Comparison of ENCODE assay signal across 1 cellular context in the genomic region with DNA sequence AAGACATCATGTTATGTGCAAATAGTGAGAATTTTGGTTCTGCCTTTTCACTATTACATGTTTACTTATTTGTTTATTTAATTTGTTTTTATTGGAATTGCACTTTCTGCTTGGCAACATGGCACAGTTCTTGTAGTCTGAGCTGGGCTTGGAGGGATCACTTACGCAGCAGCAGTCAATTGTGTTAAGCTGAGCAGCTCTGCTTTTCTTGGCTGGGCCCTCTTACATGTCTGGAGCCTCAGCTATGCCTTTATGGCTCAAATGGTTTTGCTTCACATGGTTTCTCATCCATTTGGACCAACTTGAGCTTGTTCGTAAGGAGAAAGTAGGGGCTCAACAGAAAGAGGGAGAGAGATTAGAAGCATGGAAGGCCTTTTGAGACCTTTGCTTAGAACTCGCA.
TF ChIP-seq lines count a peak whose summit lies in the region.

No MANE protein-coding gene starts in this region.

TF ChIP-seq in GM23338, 12 proteins besides CTCF, POLR2A, EP300 and RAD21 (continued from another document):
- no peak for TF ChIP-seq REST (IDR thresholded peaks at IDR 0.05; ENCODE audit: unreplicated experiment)
TF ChIP-seq in GM23338: peak in this region for 0.
